ENCODE assay signal across 34 cellular contexts in genomic region chr7:144676492-144676891, GRCh38.
"Had no signal": no experiment of that assay in that cellular context is flagged by ENCODE, and none has a peak within 500 bp of the region (broad histone marks: within the 10 kb centered on the region; RNA-seq: fewer than 3 reads in every experiment).

No MANE protein-coding gene starts in this region.

- H3K27me3 ChIP-seq: adrenal gland, ascending aorta, body of pancreas, brain microvascular endothelial cell, breast epithelium, cardiac muscle cell had no signal

- FAIRE-seq: astrocyte, bronchial epithelial cell had no signal

- ATAC-seq: activated naive CD4-positive, alpha-beta T cell treated with anti-CD3 and anti-CD28 coated beads, Interleukin-2, amount 50 U/mL, for 72 hours; activated naive CD8-positive, alpha-beta T cell treated with anti-CD3 and anti-CD28 coated beads, Interleukin-2, amount 50 U/mL, for 24 hours; activated T-cell treated with anti-CD3 and anti-CD28 coated beads, Interleukin-2, amount 50 U/mL, for 4 hours; activated T-cell treated with anti-CD3 and anti-CD28 coated beads, Interleukin-2, amount 50 U/mL, for 72 hours; activated T-helper 17 cell treated with anti-CD3 and anti-CD28 coated beads, Interleukin-2, amount 50 U/mL, for 72 hours; body of pancreas had no signal

- H3K36me3 ChIP-seq: adrenal gland, ascending aorta, brain microvascular endothelial cell, breast epithelium, cardiac muscle cell had no signal

- H3K4me1 ChIP-seq: adrenal gland, ascending aorta, body of pancreas, breast epithelium had no signal

- H3K27ac ChIP-seq: adrenal gland, ascending aorta, body of pancreas, brain microvascular endothelial cell, breast epithelium, cardiac muscle cell had no signal

- DNase-seq: activated effector memory CD4-positive, alpha-beta T cell treated with anti-CD3 and anti-CD28 coated beads, Interleukin-2, amount 50 U/mL, for 16 hours; activated effector memory CD4-positive, alpha-beta T cell treated with Interleukin-2 at 50 U/mL for 16 hours; activated gamma-delta T cell; activated gamma-delta T cell treated with Interleukin-2 at 50 U/mL for 16 hours; activated naive CD4-positive, alpha-beta T cell; activated naive CD4-positive, alpha-beta T cell treated with anti-CD3 and anti-CD28 coated beads for 36 hours; activated naive CD4-positive, alpha-beta T cell treated with anti-CD3 and anti-CD28 coated beads, Interleukin-2, amount 10 ng/mL, durations not matched to agents 7 days and 5 days; activated naive CD4-positive, alpha-beta T cell treated with anti-CD3 and anti-CD28 coated beads, Interleukin-2, amount 50 U/mL, for 16 hours; activated naive CD4-positive, alpha-beta T cell treated with Interleukin-2 at 50 U/mL for 16 hours; activated naive CD8-positive, alpha-beta T cell treated with anti-CD3 and anti-CD28 coated beads for 36 hours; activated naive CD8-positive, alpha-beta T cell treated with anti-CD3 and anti-CD28 coated beads, Interleukin-2, amount 10 ng/mL, durations not matched to agents 7 days and 5 days; activated naive CD8-positive, alpha-beta T cell treated with anti-CD3 and anti-CD28 coated beads, Interleukin-2, amount 50 U/mL, for 24 hours; activated T-cell treated with anti-CD3 and anti-CD28 coated beads, Interleukin-2, amount 50 U/mL, for 1 hour; activated T-cell treated with anti-CD3 and anti-CD28 coated beads, Interleukin-2, amount 50 U/mL, for 24 hours; activated T-cell treated with anti-CD3 and anti-CD28 coated beads, Interleukin-2, amount 50 U/mL, for 4 hours; activated T-cell treated with anti-CD3 and anti-CD28 coated beads, Interleukin-2, amount 50 U/mL, for 48 hours; activated T-cell treated with anti-CD3 and anti-CD28 coated beads, Interleukin-2, amount 50 U/mL, for 72 hours; adrenal gland; amniotic stem cell; amygdala; anterior cingulate cortex; aorta; body of pancreas; brain microvascular endothelial cell; caudate nucleus; central memory CD4-positive, alpha-beta T cell; cerebellar nuclear complex had no signal

- H3K4me3 ChIP-seq: adrenal gland, ascending aorta, body of pancreas, breast epithelium, cardiac muscle cell had no signal

- H3K9me3 ChIP-seq: adrenal gland, ascending aorta, body of pancreas, breast epithelium had no signal
